In genomic region chr4:20301161-20301560, GRCh38 we compare ENCODE assay signal across 23 cellular contexts. TPM values are rescaled to one million over a fixed set of nuclear protein-coding genes. Genes with fewer than 3 reads are reported as not detected.
"Had no signal": no experiment of that assay in that cellular context is flagged by ENCODE, and none has a peak within 500 bp of the region (broad histone marks: within the 10 kb centered on the region; RNA-seq: fewer than 3 reads in every experiment).

No MANE protein-coding gene starts in this region.

- H3K4me3 ChIP-seq: coronary artery, dorsolateral prefrontal cortex, esophagus muscularis mucosa, gastrocnemius medialis, heart right ventricle, hepatocyte, left lung, lower lobe of right lung, mucosa of descending colon had no signal

- H3K4me1 Mint-ChIP-seq: immature natural killer cell, naive B cell had no signal

- H3K27ac ChIP-seq: coronary artery, dorsolateral prefrontal cortex, esophagus muscularis mucosa, gastrocnemius medialis, heart right ventricle, hepatocyte, left lung, lower lobe of right lung had no signal

- H3K9me3 Mint-ChIP-seq: mesothelial cell of epicardium, naive B cell had no signal

- H3K9me3 ChIP-seq: esophagus muscularis mucosa, gastrocnemius medialis, heart right ventricle, left lung, lower lobe of right lung, mucosa of descending colon had no signal

- H3K36me3 Mint-ChIP-seq: immature natural killer cell, mesothelial cell of epicardium, naive B cell had no signal

- H3K36me3 ChIP-seq: esophagus muscularis mucosa, gastrocnemius medialis, heart right ventricle, left lung, lower lobe of right lung had no signal

- H3K27me3 ChIP-seq: dorsolateral prefrontal cortex, esophagus muscularis mucosa, gastrocnemius medialis, heart right ventricle, hepatocyte, left lung had no signal

- H3K4me1 ChIP-seq: heart right ventricle, left lung, lower lobe of right lung had no signal

- H3K4me3 Mint-ChIP-seq: immature natural killer cell, mesothelial cell of epicardium, naive B cell had no signal

- DNase-seq: dermis blood vessel endothelial cell; dorsolateral prefrontal cortex; effector CD4-positive, alpha-beta T cell; effector memory CD4-positive, alpha-beta T cell; foreskin fibroblast; foreskin melanocyte; gastrocnemius medialis; glutamatergic neuron; head of caudate nucleus; heart right ventricle; hypothalamus; immature natural killer cell; left cardiac atrium; left lung; left ventricle myocardium superior; lower lobe of right lung; mesenchymal stem cell; mucosa of descending colon; naive B cell had no signal

- H3K27ac Mint-ChIP-seq: immature natural killer cell, mesothelial cell of epicardium, naive B cell had no signal

- H3K27me3 Mint-ChIP-seq: naive B cell had no signal

RNA-seq across cellular contexts. Expression of gene SLIT2, which starts 49.5 kb away (rescaled TPM):
- polyA plus RNA-seq: immature natural killer cell had no signal
